In the genomic region with DNA sequence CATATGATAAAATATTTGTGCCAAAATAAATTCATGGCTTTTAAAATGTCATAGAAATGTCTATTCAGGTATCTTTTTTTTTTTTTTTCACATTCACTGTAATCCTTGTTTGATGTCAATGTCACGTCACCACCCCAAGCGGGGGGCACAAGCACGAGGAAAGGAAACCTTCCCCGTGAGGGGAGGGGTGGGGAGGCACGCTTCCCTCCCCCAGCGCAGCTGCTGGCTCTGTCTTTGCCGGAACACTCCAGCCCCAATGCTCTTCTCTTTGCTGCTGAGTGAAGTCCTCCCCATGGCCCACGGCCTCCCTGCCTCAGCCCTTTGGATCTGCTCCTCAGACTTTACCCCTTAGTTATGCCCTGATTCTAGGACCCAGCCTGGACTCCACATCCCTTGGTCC, we compare ENCODE assay signal across 1 cellular context.
TF ChIP-seq lines count a peak whose summit lies in the region.

No MANE protein-coding gene starts in this region.

TF ChIP-seq in endothelial cell of umbilical vein, 7 proteins besides CTCF, POLR2A, EP300 and RAD21:
- no peak for TF ChIP-seq JUN (IDR thresholded peaks at IDR 0.05; ENCODE audit: borderline replicate concordance, insufficient read depth, insufficient read length, low read depth)
TF ChIP-seq in endothelial cell of umbilical vein: peak in this region for 0.
